ENCODE assay signal across 7 cellular contexts in genomic region chr4:81214518-81215218, GRCh38. TPM values are rescaled to one million over a fixed set of nuclear protein-coding genes. Genes with fewer than 3 reads are reported as not detected.
DNase-seq lines count a peak whose midpoint lies in the region; ATAC-seq and TF ChIP-seq lines count a peak whose summit lies in the region.

No MANE protein-coding gene starts in this region.

- H3K27ac ChIP-seq in GM23338 (ENCODE audit: low read depth) = no peak overlapping the region
- peak overlapping the region; percentile 68 to 91 (median 88) for H3K27ac ChIP-seq in gastroesophageal sphincter

- no peak for TF ChIP-seq EP300 in gastroesophageal sphincter (IDR thresholded peaks at IDR 0.05)

- H3K9me3 Mint-ChIP-seq in GM23338 = no peaks in the 10 kb centered on the region; the same call in 1 of the 3 replicates
- peaks cover 0 to 6% (median 0%) of the 10 kb centered on the region in 3 donors for H3K9me3 Mint-ChIP-seq in T-cell

- H3K27me3 ChIP-seq in GM23338 (ENCODE audit: insufficient read depth) (peaks cover 56% of the 10 kb centered on the region), gastroesophageal sphincter (peaks cover 5% of the 10 kb centered on the region)

- intact Hi-C loops in posterior cingulate gyrus (cut with DNase I) = no loop called here

- POLR2A ChIA-PET in T-cell (lab: Charles Lee) = no interaction called here

- H3K27me3 Mint-ChIP-seq in GM23338 (ENCODE audit: insufficient read depth, low read depth, poor library complexity) (peaks cover 14% of the 10 kb centered on the region), T-cell (peaks cover 33 to 42% of the 10 kb centered on the region in 2 donors)

- ATAC-seq in GM23338 (peak; percentile 89), T-cell (replicated peaks in 1 of 4) (peak in 2 of 4 experiments; percentile 8 to 33), gastroesophageal sphincter (peak; percentile 64), GM19395 (IDR thresholded peaks at IDR 0.05; ENCODE audit: unreplicated experiment) (no peak), GM18520 (IDR thresholded peaks at IDR 0.05; ENCODE audit: unreplicated experiment) (no peak)

- H3K4me3 Mint-ChIP-seq in GM23338 (peak overlapping the region; percentile 75; the same call in 2 of the 3 replicates), T-cell (peak overlapping the region; percentile 31 to 56 (median 39))

- TF ChIP-seq CTCF in GM23338 (conservative IDR thresholded peaks at IDR 0.05; ENCODE audit: low read depth in 2 of 2) (no peak), gastroesophageal sphincter (IDR thresholded peaks at IDR 0.05) (peak in 1 of 4 experiments; percentile 46)

- peak overlapping the region; percentile 90 for H3K4me2 ChIP-seq in GM23338

- no CpG with 5 or more reads among the region's 74 CpGs for WGBS in gastroesophageal sphincter (ENCODE audit: low coverage in 1 of 2), 2 donors

- no peaks in the 10 kb centered on the region for H3K79me2 ChIP-seq in GM23338 (replicated peaks; ENCODE audit: insufficient read depth)

- no peaks in the 10 kb centered on the region for H3K4me1 ChIP-seq in GM23338 (ENCODE audit: insufficient read depth)
- peaks cover 0 to 34% (median 4%) of the 10 kb centered on the region in 3 donors for H3K4me1 ChIP-seq in gastroesophageal sphincter

- H3K36me3 Mint-ChIP-seq in GM23338 (ENCODE audit: low read depth) = no peaks in the 10 kb centered on the region
- H3K36me3 Mint-ChIP-seq in T-cell = no peaks in the 10 kb centered on the region

- H3K27ac Mint-ChIP-seq in GM23338 (no peak overlapping the region), T-cell (no peak overlapping the region)

- no peaks in the 10 kb centered on the region for H4K20me1 ChIP-seq in GM23338 (replicated peaks; ENCODE audit: insufficient read depth)

- peak overlapping the region; percentile 81 for H3K4me3 ChIP-seq in GM23338
- H3K4me3 ChIP-seq in gastroesophageal sphincter = peak overlapping the region; percentile 76

- CTCF ChIA-PET in T-cell (lab: Charles Lee) = interaction anchor here (0.6 to 0.7 kb wide), 2 partner anchors 9 to 1016 kb away, joined by 5 to 6 read pairs; no protein-coding TSS in a partner anchor

- peak in 1 of 2 donors; percentile 28 for TF ChIP-seq POLR2A in gastroesophageal sphincter (IDR thresholded peaks at IDR 0.05)

- H3K9me2 ChIP-seq in GM23338 (ENCODE audit: insufficient read depth) = 0 out of 2 replicates have a peak, but pooled peaks cover 4% of the 10 kb centered on the region

- H3K9me3 ChIP-seq in gastroesophageal sphincter = no peaks in the 10 kb centered on the region

- H3F3A ChIP-seq in GM23338 (replicated peaks; ENCODE audit: low read depth) = no peaks in the 10 kb centered on the region

- peak overlapping the region; percentile 99 for H2AFZ ChIP-seq in GM23338

- no peaks in the 10 kb centered on the region for H3K36me3 ChIP-seq in GM23338 (ENCODE audit: insufficient read depth)
- no peaks in the 10 kb centered on the region for H3K36me3 ChIP-seq in gastroesophageal sphincter

- DNase-seq in GM23338 (ENCODE audit: low spot score) = peak; percentile 78
- DNase-seq in T-cell = no peak
- DNase-seq in posterior cingulate gyrus = peak in 8 of 10 donors; percentile 11 to 88 (median 38)
- DNase-seq in HuH-7 (ENCODE audit: low spot score) = no peak

- H3K4me1 Mint-ChIP-seq in GM23338 (peaks cover 11% of the 10 kb centered on the region; the same call in 2 of the 3 replicates), T-cell (peaks cover 7 to 13% (median 12%) of the 10 kb centered on the region in 3 donors)

TF ChIP-seq in GM23338, 12 proteins besides CTCF, POLR2A, EP300 and RAD21 (continues in another document):
- TF ChIP-seq ZNF114 (CRISPR knock-in tag; IDR thresholded peaks at IDR 0.05) = no peak
- no peak for TF ChIP-seq NANOG (IDR thresholded peaks at IDR 0.05; ENCODE audit: borderline replicate concordance)
- no peak for TF ChIP-seq CREB1 (CRISPR knock-in tag; IDR thresholded peaks at IDR 0.05; ENCODE audit: low read depth)
- TF ChIP-seq, protein P1, sequence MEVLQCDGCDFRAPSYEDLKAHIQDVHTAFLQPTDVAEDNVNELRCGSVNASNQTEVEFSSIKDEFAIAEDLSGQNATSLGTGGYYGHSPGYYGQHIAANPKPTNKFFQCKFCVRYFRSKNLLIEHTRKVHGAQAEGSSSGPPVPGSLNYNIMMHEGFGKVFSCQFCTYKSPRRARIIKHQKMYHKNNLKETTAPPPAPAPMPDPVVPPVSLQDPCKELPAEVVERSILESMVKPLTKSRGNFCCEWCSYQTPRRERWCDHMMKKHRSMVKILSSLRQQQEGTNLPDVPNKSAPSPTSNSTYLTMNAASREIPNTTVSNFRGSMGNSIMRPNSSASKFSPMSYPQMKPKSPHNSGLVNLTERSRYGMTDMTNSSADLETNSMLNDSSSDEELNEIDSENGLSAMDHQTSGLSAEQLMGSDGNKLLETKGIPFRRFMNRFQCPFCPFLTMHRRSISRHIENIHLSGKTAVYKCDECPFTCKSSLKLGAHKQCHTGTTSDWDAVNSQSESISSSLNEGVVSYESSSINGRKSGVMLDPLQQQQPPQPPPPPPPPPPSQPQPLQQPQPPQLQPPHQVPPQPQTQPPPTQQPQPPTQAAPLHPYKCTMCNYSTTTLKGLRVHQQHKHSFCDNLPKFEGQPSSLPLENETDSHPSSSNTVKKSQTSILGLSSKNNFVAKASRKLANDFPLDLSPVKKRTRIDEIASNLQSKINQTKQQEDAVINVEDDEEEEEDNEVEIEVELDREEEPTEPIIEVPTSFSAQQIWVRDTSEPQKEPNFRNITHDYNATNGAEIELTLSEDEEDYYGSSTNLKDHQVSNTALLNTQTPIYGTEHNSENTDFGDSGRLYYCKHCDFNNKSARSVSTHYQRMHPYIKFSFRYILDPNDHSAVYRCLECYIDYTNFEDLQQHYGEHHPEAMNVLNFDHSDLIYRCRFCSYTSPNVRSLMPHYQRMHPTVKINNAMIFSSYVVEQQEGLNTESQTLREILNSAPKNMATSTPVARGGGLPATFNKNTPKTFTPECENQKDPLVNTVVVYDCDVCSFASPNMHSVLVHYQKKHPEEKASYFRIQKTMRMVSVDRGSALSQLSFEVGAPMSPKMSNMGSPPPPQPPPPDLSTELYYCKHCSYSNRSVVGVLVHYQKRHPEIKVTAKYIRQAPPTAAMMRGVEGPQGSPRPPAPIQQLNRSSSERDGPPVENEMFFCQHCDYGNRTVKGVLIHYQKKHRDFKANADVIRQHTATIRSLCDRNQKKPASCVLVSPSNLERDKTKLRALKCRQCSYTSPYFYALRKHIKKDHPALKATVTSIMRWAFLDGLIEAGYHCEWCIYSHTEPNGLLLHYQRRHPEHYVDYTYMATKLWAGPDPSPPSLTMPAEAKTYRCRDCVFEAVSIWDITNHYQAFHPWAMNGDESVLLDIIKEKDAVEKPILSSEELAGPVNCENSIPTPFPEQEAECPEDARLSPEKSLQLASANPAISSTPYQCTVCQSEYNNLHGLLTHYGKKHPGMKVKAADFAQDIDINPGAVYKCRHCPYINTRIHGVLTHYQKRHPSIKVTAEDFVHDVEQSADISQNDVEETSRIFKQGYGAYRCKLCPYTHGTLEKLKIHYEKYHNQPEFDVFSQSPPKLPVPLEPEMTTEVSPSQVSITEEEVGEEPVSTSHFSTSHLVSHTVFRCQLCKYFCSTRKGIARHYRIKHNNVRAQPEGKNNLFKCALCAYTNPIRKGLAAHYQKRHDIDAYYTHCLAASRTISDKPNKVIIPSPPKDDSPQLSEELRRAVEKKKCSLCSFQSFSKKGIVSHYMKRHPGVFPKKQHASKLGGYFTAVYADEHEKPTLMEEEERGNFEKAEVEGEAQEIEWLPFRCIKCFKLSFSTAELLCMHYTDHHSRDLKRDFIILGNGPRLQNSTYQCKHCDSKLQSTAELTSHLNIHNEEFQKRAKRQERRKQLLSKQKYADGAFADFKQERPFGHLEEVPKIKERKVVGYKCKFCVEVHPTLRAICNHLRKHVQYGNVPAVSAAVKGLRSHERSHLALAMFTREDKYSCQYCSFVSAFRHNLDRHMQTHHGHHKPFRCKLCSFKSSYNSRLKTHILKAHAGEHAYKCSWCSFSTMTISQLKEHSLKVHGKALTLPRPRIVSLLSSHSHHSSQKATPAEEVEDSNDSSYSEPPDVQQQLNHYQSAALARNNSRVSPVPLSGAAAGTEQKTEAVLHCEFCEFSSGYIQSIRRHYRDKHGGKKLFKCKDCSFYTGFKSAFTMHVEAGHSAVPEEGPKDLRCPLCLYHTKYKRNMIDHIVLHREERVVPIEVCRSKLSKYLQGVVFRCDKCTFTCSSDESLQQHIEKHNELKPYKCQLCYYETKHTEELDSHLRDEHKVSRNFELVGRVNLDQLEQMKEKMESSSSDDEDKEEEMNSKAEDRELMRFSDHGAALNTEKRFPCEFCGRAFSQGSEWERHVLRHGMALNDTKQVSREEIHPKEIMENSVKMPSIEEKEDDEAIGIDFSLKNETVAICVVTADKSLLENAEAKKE (CRISPR knock-in tag; IDR thresholded peaks at IDR 0.05) = no peak
- no peak for TF ChIP-seq JUNB (IDR thresholded peaks at IDR 0.05; ENCODE audit: unreplicated experiment)
- no peak for TF ChIP-seq EZH2 (IDR thresholded peaks at IDR 0.05; ENCODE audit: low read depth, unreplicated experiment)
- TF ChIP-seq, protein P2, sequence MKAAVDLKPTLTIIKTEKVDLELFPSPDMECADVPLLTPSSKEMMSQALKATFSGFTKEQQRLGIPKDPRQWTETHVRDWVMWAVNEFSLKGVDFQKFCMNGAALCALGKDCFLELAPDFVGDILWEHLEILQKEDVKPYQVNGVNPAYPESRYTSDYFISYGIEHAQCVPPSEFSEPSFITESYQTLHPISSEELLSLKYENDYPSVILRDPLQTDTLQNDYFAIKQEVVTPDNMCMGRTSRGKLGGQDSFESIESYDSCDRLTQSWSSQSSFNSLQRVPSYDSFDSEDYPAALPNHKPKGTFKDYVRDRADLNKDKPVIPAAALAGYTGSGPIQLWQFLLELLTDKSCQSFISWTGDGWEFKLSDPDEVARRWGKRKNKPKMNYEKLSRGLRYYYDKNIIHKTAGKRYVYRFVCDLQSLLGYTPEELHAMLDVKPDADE (IDR thresholded peaks at IDR 0.05) = no peak
- TF ChIP-seq POLR2AphosphoS5 (IDR thresholded peaks at IDR 0.05; ENCODE audit: low read depth) = no peak
- no peak for TF ChIP-seq STAT1 (IDR thresholded peaks at IDR 0.05; ENCODE audit: unreplicated experiment)

RNA-seq across cellular contexts. Expression of gene PRKG2, which starts 0.4 kb away (rescaled TPM):
- 3.0 and 3.6 TPM in 2 replicates for total RNA-seq in GM23338 (2014; rRNA removed; shearing (Covaris generic))
- 0.92 and 1.9 TPM in 2 replicates for polyA plus RNA-seq in GM23338 (2016; fragmentation: Nextera tagmentation; extraction: Ambion mirVana)
- total RNA-seq in T-cell (1 to 10 TPM in 2 of 5 donors, under 1 TPM in 3; 0.49 to 2.9 (median 0.98) TPM), gastroesophageal sphincter (10 to 100 TPM in 3 of 4 donors, 1 to 10 TPM in 1; 3.9 to 24.9 (median 13.6) TPM)

Comparison
In these comparisons a context has a peak if more than half of its experiments do, and no peak if none do; other contexts are left out.
1. ATAC-seq: peak in GM23338 (single experiment) and gastroesophageal sphincter (single experiment); none in GM19395 (single experiment) and GM18520 (single experiment).
2. DNase-seq: peak in GM23338 (single experiment) and posterior cingulate gyrus (8 of 10); none in T-cell (0 of 34) and HuH-7 (single experiment).